Comparison of ENCODE assay signal across 8 cellular contexts in the genomic region with DNA sequence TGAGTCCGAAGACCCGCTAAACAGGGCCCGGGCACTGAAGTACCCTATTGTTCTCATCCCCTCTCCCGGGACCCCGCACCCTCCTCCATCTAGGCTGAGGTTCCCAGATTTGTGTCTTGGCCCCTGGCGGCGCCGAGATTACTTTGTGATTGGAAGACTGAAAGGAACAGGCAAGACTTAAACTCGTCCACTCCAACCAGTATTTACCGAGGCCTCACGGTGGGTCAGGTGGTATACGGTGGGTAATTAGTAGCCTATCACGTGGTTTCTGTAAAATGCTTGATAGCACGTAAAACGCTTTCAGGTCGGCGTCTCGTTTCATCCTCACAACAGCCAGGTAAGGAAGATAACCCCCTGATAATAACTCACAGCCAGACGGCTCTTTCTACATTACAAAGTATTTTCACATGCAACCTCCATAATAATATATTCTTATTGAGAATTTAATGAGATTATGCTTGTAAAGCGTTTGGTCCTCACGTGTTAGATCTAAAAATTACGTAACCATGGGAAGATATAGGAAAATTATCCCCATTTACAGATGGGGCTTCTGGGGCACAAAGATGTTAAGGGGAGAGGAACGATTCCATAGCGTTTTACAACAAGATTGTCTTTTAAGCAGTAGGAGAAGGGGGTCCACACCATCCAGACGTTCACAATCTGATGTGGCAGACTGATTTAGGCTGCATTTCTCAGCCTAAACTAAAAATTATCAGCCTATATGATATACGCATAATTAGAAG. TPM values are rescaled to one million over a fixed set of nuclear protein-coding genes. Genes with fewer than 3 reads are reported as not detected.
DNase-seq lines count a peak whose midpoint lies in the region; ATAC-seq and TF ChIP-seq lines count a peak whose summit lies in the region.

No MANE protein-coding gene starts in this region.

- no peaks in the 10 kb centered on the region for H3F3A ChIP-seq in OCI-LY1 (ENCODE audit: insufficient read depth, low read length)

- peaks cover 31% of the 10 kb centered on the region for H3K79me2 ChIP-seq in OCI-LY1 (ENCODE audit: insufficient read depth, low read length)

- no peaks in the 10 kb centered on the region for H4K20me1 ChIP-seq in OCI-LY1 (ENCODE audit: insufficient read depth, low read length)

- peaks cover 2% of the 10 kb centered on the region for H3K36me3 Mint-ChIP-seq in osteocyte (ENCODE audit: unreplicated experiment)

- no peaks in the 10 kb centered on the region for H3K27me3 Mint-ChIP-seq in osteocyte (ENCODE audit: unreplicated experiment)

- H3K9ac ChIP-seq in OCI-LY1 (ENCODE audit: low read length): peak overlapping the region; percentile 89

- peak overlapping the region; percentile 14; the same call in 1 of the 2 replicates for H2AFZ ChIP-seq in OCI-LY1 (ENCODE audit: low read length)

- H3K4me1 ChIP-seq in OCI-LY1 (ENCODE audit: insufficient read depth, low read length, severe bottlenecking) (peaks cover 28% of the 10 kb centered on the region), cardiac muscle cell (ENCODE audit: low read depth) (peaks cover 12% of the 10 kb centered on the region)

- peak; percentile 60 for DNase-seq in EH (ENCODE audit: low read depth)
- DNase-seq in HuH-7 (ENCODE audit: low spot score): peak; percentile 61
- peak; percentile 25 for DNase-seq in activated naive CD8-positive, alpha-beta T cell treated with anti-CD3 and anti-CD28 coated beads, Interleukin-2, amount 50 U/mL, for 16 hours (ENCODE audit: low read depth, low spot score)
- DNase-seq in cardiac muscle cell (ENCODE audit: low read depth in 1 of 2, low spot score in 1 of 2): peak; percentile 68 to 76
- peak; percentile 84 for DNase-seq in osteocyte (ENCODE audit: extremely low spot score, unreplicated experiment)
- DNase-seq in GF-D8 (lab: John Stamatoyannopoulos, UW): no peak

- H3K9me3 ChIP-seq in OCI-LY1 (ENCODE audit: low read length) (no peaks in the 10 kb centered on the region), cardiac muscle cell (ENCODE audit: low read depth) (no peaks in the 10 kb centered on the region)

- peaks cover 2% of the 10 kb centered on the region; the same call in 1 of the 2 replicates for H3K36me3 ChIP-seq in OCI-LY1 (ENCODE audit: insufficient read depth, low read length)
- no peaks in the 10 kb centered on the region for H3K36me3 ChIP-seq in cardiac muscle cell

- no peaks in the 10 kb centered on the region for H3K9me2 ChIP-seq in OCI-LY1 (ENCODE audit: low read depth, low read length)

- peak overlapping the region; percentile 76 for H3K4me3 ChIP-seq in OCI-LY1 (ENCODE audit: low read depth, low read length, poor library complexity, severe bottlenecking)
- peak overlapping the region; percentile 88 for H3K4me3 ChIP-seq in cardiac muscle cell

- H3K4me2 ChIP-seq in OCI-LY1 (ENCODE audit: low read length): peak overlapping the region; percentile 81

- H3K27ac ChIP-seq in OCI-LY1 (ENCODE audit: low read depth, low read length, poor library complexity, severe bottlenecking) (peak overlapping the region; percentile 73), cardiac muscle cell (peak overlapping the region; percentile 98)

- H3K4me3 Mint-ChIP-seq in osteocyte (ENCODE audit: unreplicated experiment): peak overlapping the region; percentile 90

- no peaks in the 10 kb centered on the region for H3K9me3 Mint-ChIP-seq in osteocyte (ENCODE audit: unreplicated experiment)

- TF ChIP-seq CTCF in OCI-LY1 (IDR thresholded peaks at IDR 0.05; ENCODE audit: low read length) (no peak), cardiac muscle cell (IDR thresholded peaks at IDR 0.05; ENCODE audit: low read depth, low read length) (no peak), osteocyte (IDR thresholded peaks at IDR 0.05) (no peak)

- peak; percentile 58 for ATAC-seq in GM21529 (IDR thresholded peaks at IDR 0.05; ENCODE audit: unreplicated experiment)

- peak overlapping the region; percentile 99 for H3K27ac Mint-ChIP-seq in osteocyte (ENCODE audit: unreplicated experiment)

- H3K4me1 Mint-ChIP-seq in osteocyte (ENCODE audit: unreplicated experiment): peaks cover 27% of the 10 kb centered on the region

- H3K27me3 ChIP-seq in OCI-LY1 (ENCODE audit: insufficient read depth, low read length): no peaks in the 10 kb centered on the region
- H3K27me3 ChIP-seq in cardiac muscle cell: no peaks in the 10 kb centered on the region

RNA-seq across cellular contexts. Expression of gene PIK3C2A, which starts 0.6 kb away (rescaled TPM):
- total RNA-seq in cardiac muscle cell (32.0 and 54.6 TPM in 2 replicates), osteocyte (63.1 and 73.0 TPM in 2 replicates)
- 20.7 and 23.2 TPM in 2 replicates for polyA plus RNA-seq in cardiac muscle cell
